Comparison of ENCODE assay signal across 1 cellular context in the genomic region with DNA sequence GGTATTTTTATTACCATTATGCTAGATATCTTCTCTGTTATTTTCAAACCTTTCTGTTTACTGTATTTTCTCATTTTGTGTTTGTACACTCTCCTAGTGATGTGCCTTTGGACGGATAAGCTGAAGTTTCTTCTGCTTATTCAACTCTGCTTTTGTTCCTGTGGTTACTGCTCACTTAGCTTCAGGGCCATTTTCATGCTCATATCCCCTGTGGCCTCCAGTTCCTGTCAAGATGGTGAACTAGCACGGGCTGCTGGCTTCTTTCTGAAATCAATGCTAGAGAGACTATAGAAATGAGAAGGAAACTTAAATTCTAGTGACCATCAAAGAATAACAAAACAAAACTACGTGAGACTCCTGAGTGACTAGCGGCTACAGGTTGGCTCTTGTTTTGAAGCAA.
TF ChIP-seq lines count a peak whose summit lies in the region.

No MANE protein-coding gene starts in this region.

TF ChIP-seq in GM12878, 131 proteins besides CTCF, POLR2A, EP300 and RAD21:
- peak; percentile 41; the same call in 1 of the 2 replicates for TF ChIP-seq YY1 (IDR thresholded peaks at IDR 0.05; ENCODE audit: low read depth, low read length)
- no peak for TF ChIP-seq CBX3 (IDR thresholded peaks at IDR 0.05; ENCODE audit: borderline replicate concordance, low read depth)
TF ChIP-seq in GM12878: peak in this region for 1.
